ENCODE assay signal across 8 cellular contexts in genomic region chr3:65672876-65673815, GRCh38.
DNase-seq lines count a peak whose midpoint lies in the region; ATAC-seq and TF ChIP-seq lines count a peak whose summit lies in the region.

No MANE protein-coding gene starts in this region.

- intact Hi-C loops in Calu3 (cut with micrococcal nuclease; ENCODE audit: unreplicated experiment) (loop anchor here (2.0 to 10.0 kb wide), 3 partner anchors 191 to 328 kb away; no protein-coding TSS in a partner anchor), uterus (cut with DNase I; ENCODE audit: low total_unique reads) (no loop called here)

- H3K9me3 ChIP-seq in liver (ENCODE audit: control insufficient read depth in 4 of 4, low read length in 3 of 4) (no peaks in the 10 kb centered on the region), uterus (no peaks in the 10 kb centered on the region)

- H3K36me3 ChIP-seq in liver (ENCODE audit: control insufficient read depth in 4 of 4, insufficient read depth in 3 of 4, low read depth in 1 of 4, low read length in 3 of 4), result no peaks in the 10 kb centered on the region
- no peaks in the 10 kb centered on the region for H3K36me3 ChIP-seq in uterus

- 57% methylated on average over 11 of the region's 11 CpGs for WGBS in liver

- TF ChIP-seq CTCF in Calu3 (IDR thresholded peaks at IDR 0.05; ENCODE audit: unreplicated experiment), result peak; percentile 63
- peak; percentile 70 for TF ChIP-seq CTCF in liver (IDR thresholded peaks at IDR 0.05; ENCODE audit: low read depth, low read length, missing input control)
- peak; percentile 9 to 59 (median 52) for TF ChIP-seq CTCF in uterus (IDR thresholded peaks at IDR 0.05)

- no peaks in the 10 kb centered on the region for H3K27me3 Mint-ChIP-seq in Calu3 (ENCODE audit: unreplicated experiment)

- no peaks in the 10 kb centered on the region for H3K9me3 Mint-ChIP-seq in Calu3 (ENCODE audit: low read depth, unreplicated experiment)

- no peak overlapping the region for H3K4me3 Mint-ChIP-seq in Calu3 (ENCODE audit: low read depth, unreplicated experiment)

- H3K27ac ChIP-seq in liver (ENCODE audit: low read depth in 1 of 2, low read length in 2 of 2) (no peak overlapping the region), uterus (no peak overlapping the region)

- TF ChIP-seq POLR2A in uterus (IDR thresholded peaks at IDR 0.05), result no peak

- peak; percentile 64 for DNase-seq in Calu3
- peak; percentile 1 for DNase-seq in GM19240 (ENCODE audit: insufficient read length, low spot score)
- DNase-seq in NCI-H748 treated with DMSO at 0.1 percent for 48 hours (lab: John Stamatoyannopoulos, UW), result peak; percentile 36
- peak; percentile 64 for DNase-seq in cerebellar cortex (ENCODE audit: low spot score)
- peak; percentile 31 to 49 for DNase-seq in uterus

- H3K9ac ChIP-seq in liver (ENCODE audit: low read depth in 1 of 2, low read length in 2 of 2), result no peak overlapping the region

- H3K36me3 Mint-ChIP-seq in Calu3 (ENCODE audit: insufficient read depth, unreplicated experiment), result peaks cover 7% of the 10 kb centered on the region

- peak; percentile 78 to 81 for TF ChIP-seq RAD21 in liver (IDR thresholded peaks at IDR 0.05)

- H3K27me3 ChIP-seq in liver (ENCODE audit: control insufficient read depth in 4 of 4, insufficient read depth in 4 of 4, low read length in 3 of 4) (no peaks in the 10 kb centered on the region), uterus (no peaks in the 10 kb centered on the region)

- no peak overlapping the region for H3K4me3 ChIP-seq in liver (ENCODE audit: low read depth in 1 of 3, low read length in 3 of 3)
- no peak overlapping the region for H3K4me3 ChIP-seq in uterus

- CTCF ChIA-PET in Calu3 (lab: Charles Lee), result interaction anchor here (0.6 to 2.0 kb wide), 4 partner anchors 9 to 501 kb away, joined by 3 to 10 read pairs (median 3); no protein-coding TSS in a partner anchor

- ATAC-seq in GM21515 (IDR thresholded peaks at IDR 0.05; ENCODE audit: unreplicated experiment) (no peak), GM21360 (IDR thresholded peaks at IDR 0.05; ENCODE audit: unreplicated experiment) (no peak)

- no TSS peak for BruUV-seq in Calu3 (replicated peaks; lab: Mats Ljungman, UMichigan)

- H3K27ac Mint-ChIP-seq in Calu3 (ENCODE audit: unreplicated experiment), result no peak overlapping the region

- H3K4me1 ChIP-seq in liver (ENCODE audit: control insufficient read depth in 4 of 4, insufficient read depth in 4 of 4, low read length in 3 of 4) (peaks cover 3 to 20% (median 10%) of the 10 kb centered on the region in 4 donors), uterus (no peaks in the 10 kb centered on the region)

- peaks cover 15% of the 10 kb centered on the region for H3K4me1 Mint-ChIP-seq in Calu3 (ENCODE audit: low read depth, unreplicated experiment)

TF ChIP-seq in liver, 16 proteins besides CTCF, POLR2A, EP300 and RAD21:
- TF ChIP-seq YY1 (IDR thresholded peaks at IDR 0.05) (no peak), HNF4G (IDR thresholded peaks at IDR 0.05) (no peak), NR2F2 (IDR thresholded peaks at IDR 0.05) (no peak), RXRA (IDR thresholded peaks at IDR 0.05) (no peak), REST (IDR thresholded peaks at IDR 0.05) (no peak), EGR1 (IDR thresholded peaks at IDR 0.05; ENCODE audit: low read depth in 2 of 2) (no peak), SP1 (IDR thresholded peaks at IDR 0.05) (no peak), GABPA (IDR thresholded peaks at IDR 0.05 in 1 of 2, conservative IDR thresholded peaks at IDR 0.05 in 1 of 2) (no peak)

Comparison
In these comparisons a context has a peak if more than half of its experiments do, and no peak if none do; other contexts are left out.
1. DNase-seq: peak in every context shown above with its lines; median percentile 64 in Calu3; 64 in cerebellar cortex; 40 in uterus; 36 in NCI-H748 treated with DMSO at 0.1 percent for 48 hours; 1 in GM19240.